Comparison of ENCODE assay signal across 9 cellular contexts in the genomic region with DNA sequence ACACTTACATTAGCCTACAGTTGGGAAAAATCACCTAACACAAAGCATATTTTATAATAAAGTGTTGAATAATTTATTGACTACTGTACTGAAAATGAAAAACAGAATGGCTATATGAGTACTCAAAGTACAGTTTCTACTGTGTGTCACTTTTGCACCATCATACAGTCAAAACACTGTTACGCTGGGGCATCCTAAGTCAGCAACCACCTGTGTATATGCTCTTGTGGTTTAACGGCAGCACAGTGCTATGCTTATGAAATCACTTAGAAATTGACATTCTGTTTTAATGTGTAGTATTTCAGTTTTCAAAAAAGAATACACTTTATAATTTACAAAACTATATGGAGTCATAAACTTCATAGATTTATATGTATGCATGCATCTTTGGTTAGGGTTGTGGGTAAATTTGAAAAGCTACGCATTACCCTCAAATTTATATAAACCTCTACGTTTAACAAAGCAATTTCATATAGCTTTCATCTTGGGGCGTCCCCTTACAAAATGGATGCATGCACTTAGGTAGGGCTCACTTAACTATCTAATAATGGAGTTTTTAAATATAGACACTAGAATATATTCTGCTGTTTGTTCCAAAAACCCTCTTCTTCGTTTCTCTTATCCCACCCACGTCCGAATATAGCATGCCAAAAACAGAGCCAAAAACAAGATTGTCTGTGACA. TPM values are rescaled to one million over a fixed set of nuclear protein-coding genes. Genes with fewer than 3 reads are reported as not detected.
DNase-seq lines count a peak whose midpoint lies in the region; FAIRE-seq and TF ChIP-seq lines count a peak whose summit lies in the region.
"Had no signal": no experiment of that assay in that cellular context is flagged by ENCODE, and none has a peak within 500 bp of the region (broad histone marks: within the 10 kb centered on the region; RNA-seq: fewer than 3 reads in every experiment).

No MANE protein-coding gene starts in this region.

- H3K4me1 ChIP-seq in DOHH2 (ENCODE audit: control insufficient read depth, low read length) (peaks cover 47% of the 10 kb centered on the region), KMS-11 (ENCODE audit: low read depth, poor library complexity, severe bottlenecking) (peaks cover 62% of the 10 kb centered on the region), neural progenitor cell (peaks cover 7% of the 10 kb centered on the region)

- H3K9me2 ChIP-seq in DOHH2 (replicated peaks; ENCODE audit: control insufficient read depth, low read length) = no peaks in the 10 kb centered on the region

- H3K36me3 ChIP-seq in DOHH2 (ENCODE audit: control insufficient read depth, low read length) (peaks cover 35% of the 10 kb centered on the region), KMS-11 (ENCODE audit: insufficient read depth) (no peaks in the 10 kb centered on the region), bronchial epithelial cell (ENCODE audit: control insufficient read depth, insufficient read depth, low read length) (no peaks in the 10 kb centered on the region), neural progenitor cell (no peaks in the 10 kb centered on the region)
- H3K36me3 ChIP-seq: pancreas had no signal

- no peak for FAIRE-seq in bronchial epithelial cell (lab: Jason Lieb, UNC)
- FAIRE-seq: pancreas had no signal

- H3F3A ChIP-seq in DOHH2 (ENCODE audit: control insufficient read depth, insufficient read depth) = no peaks in the 10 kb centered on the region
- no peaks in the 10 kb centered on the region for H3F3A ChIP-seq in neural progenitor cell (ENCODE audit: low read depth)

- peak overlapping the region; percentile 88 for H3K9ac ChIP-seq in KMS-11
- no peak overlapping the region for H3K9ac ChIP-seq in neural progenitor cell

- peaks cover 2% of the 10 kb centered on the region for H3K27me3 Mint-ChIP-seq in neural progenitor cell (ENCODE audit: insufficient read depth, low read depth)

- H3K4me3 ChIP-seq in DOHH2 (ENCODE audit: low read length) = peak overlapping the region; percentile 97
- no peak overlapping the region for H3K4me3 ChIP-seq in KMS-11 (IDR thresholded peaks at IDR 0.05; ENCODE audit: insufficient read depth, low read depth, low read length)
- H3K4me3 ChIP-seq in bronchial epithelial cell (ENCODE audit: low read depth, low read length) = peak overlapping the region; percentile 68
- peak overlapping the region; percentile 82 for H3K4me3 ChIP-seq in neural progenitor cell

- peak overlapping the region; percentile 92 for H3K4me2 ChIP-seq in DOHH2 (ENCODE audit: low read length)
- H3K4me2 ChIP-seq in KMS-11 = peak overlapping the region; percentile 95
- H3K4me2 ChIP-seq in neural progenitor cell = peak overlapping the region; percentile 83

- TF ChIP-seq CTCF in DOHH2 (IDR thresholded peaks at IDR 0.05; ENCODE audit: low read depth, low read length, poor library complexity, severe bottlenecking) (no peak), KMS-11 (conservative IDR thresholded peaks at IDR 0.05; ENCODE audit: low read depth, low read length) (no peak), bronchial epithelial cell (IDR thresholded peaks at IDR 0.05; ENCODE audit: insufficient read depth, low read length, severe bottlenecking) (no peak), neural progenitor cell (IDR thresholded peaks at IDR 0.05) (no peak)

- H2AFZ ChIP-seq in KMS-11 (ENCODE audit: low read depth) (peak overlapping the region; percentile 82), neural progenitor cell (replicated peaks) (peak overlapping the region; percentile 94)

- no peaks in the 10 kb centered on the region for H3K27me3 ChIP-seq in DOHH2 (ENCODE audit: control insufficient read depth, low read length)
- no peaks in the 10 kb centered on the region for H3K27me3 ChIP-seq in KMS-11 (ENCODE audit: insufficient read depth, low read depth)
- no peaks in the 10 kb centered on the region for H3K27me3 ChIP-seq in bronchial epithelial cell (ENCODE audit: control insufficient read depth, insufficient read depth, low read length)
- H3K27me3 ChIP-seq in neural progenitor cell = no peaks in the 10 kb centered on the region
- H3K27me3 ChIP-seq: pancreas had no signal

- H3K79me2 ChIP-seq in DOHH2 (ENCODE audit: control insufficient read depth, low read length) (peaks cover 43% of the 10 kb centered on the region), KMS-11 (ENCODE audit: insufficient read depth, low read depth) (peaks cover 38% of the 10 kb centered on the region), neural progenitor cell (ENCODE audit: low read depth) (peaks cover 36% of the 10 kb centered on the region)

- DNase-seq in bronchial epithelial cell (ENCODE audit: low read depth) = no peak
- no peak for DNase-seq in neural progenitor cell (ENCODE audit: low spot score)
- no peak for DNase-seq in COLO668 (lab: John Stamatoyannopoulos, UW; ENCODE audit: unreplicated experiment)
- no peak for DNase-seq in AG08396 (ENCODE audit: low spot score)
- no peak for DNase-seq in COR-L47 (lab: John Stamatoyannopoulos, UW)
- DNase-seq in NCI-H1417 treated with DMSO at 0.1 percent for 48 hours (lab: John Stamatoyannopoulos, UW) = no peak

- H4K20me1 ChIP-seq in DOHH2 (ENCODE audit: control insufficient read depth, insufficient read depth, low read depth, low read length) = peaks cover 5% of the 10 kb centered on the region; the same call in 1 of the 2 replicates
- H4K20me1 ChIP-seq in KMS-11 (ENCODE audit: insufficient read depth) = no peaks in the 10 kb centered on the region
- H4K20me1 ChIP-seq in neural progenitor cell (ENCODE audit: low read depth) = no peaks in the 10 kb centered on the region

- H3K4me1 Mint-ChIP-seq in neural progenitor cell = peaks cover 8% of the 10 kb centered on the region

- H3K4me3 Mint-ChIP-seq in neural progenitor cell = peak overlapping the region; percentile 94

- H3K9me3 Mint-ChIP-seq in neural progenitor cell = peaks cover under 1% of the 10 kb centered on the region

- peaks cover 19% of the 10 kb centered on the region for H3K36me3 Mint-ChIP-seq in neural progenitor cell

- H3K9me3 ChIP-seq in DOHH2 (ENCODE audit: control insufficient read depth, insufficient read depth, low read length) (no peaks in the 10 kb centered on the region), neural progenitor cell (ENCODE audit: low read depth) (no peaks in the 10 kb centered on the region)
- H3K9me3 ChIP-seq: pancreas had no signal

- H3K27ac ChIP-seq in DOHH2 (ENCODE audit: low read depth, low read length) (peak overlapping the region; percentile 64), KMS-11 (peak overlapping the region; percentile 92), neural progenitor cell (no peak overlapping the region)
- H3K27ac ChIP-seq: pancreas had no signal

- no peak overlapping the region for H3K27ac Mint-ChIP-seq in neural progenitor cell

RNA-seq across cellular contexts. Expression of gene NEIL3, which starts 0.7 kb away (rescaled TPM):
- 0.53 and 0.90 TPM in 2 replicates for total RNA-seq in bronchial epithelial cell
- total RNA-seq in neural progenitor cell (ENCODE audit: low replicate concordance) = 21.3 and 26.3 TPM in 2 replicates

Comparison
In these comparisons a context has a peak if more than half of its experiments do, and no peak if none do; other contexts are left out.
1. RNA of gene NEIL3, which starts 0.7 kb away (total RNA-seq): 21.3 to 26.3 TPM in neural progenitor cell; 0.53 to 0.90 TPM in bronchial epithelial cell; every median in the first group is over 10 times any median in the second.
2. Peak in every context shown above with its lines, with median percentiles within 50 percentile points of each other: H3K4me2 ChIP-seq.